Comparison of ENCODE assay signal across 1 cellular context in genomic region chr1:67664048-67664447, GRCh38.
TF ChIP-seq lines count a peak whose summit lies in the region.

No MANE protein-coding gene starts in this region.

TF ChIP-seq in HepG2, 621 proteins besides CTCF, POLR2A, EP300 and RAD21 (continued from another document and continues in another):
- TF ChIP-seq AFF4 (CRISPR knock-in tag; IDR thresholded peaks at IDR 0.05) = no peak
- peak; percentile 71; the same call in 1 of the 2 replicates for TF ChIP-seq ZNF792 (CRISPR knock-in tag; IDR thresholded peaks at IDR 0.05)
- no peak for TF ChIP-seq TFDP1 (CRISPR knock-in tag; IDR thresholded peaks at IDR 0.05; ENCODE audit: borderline replicate concordance)
- TF ChIP-seq, protein P1, sequence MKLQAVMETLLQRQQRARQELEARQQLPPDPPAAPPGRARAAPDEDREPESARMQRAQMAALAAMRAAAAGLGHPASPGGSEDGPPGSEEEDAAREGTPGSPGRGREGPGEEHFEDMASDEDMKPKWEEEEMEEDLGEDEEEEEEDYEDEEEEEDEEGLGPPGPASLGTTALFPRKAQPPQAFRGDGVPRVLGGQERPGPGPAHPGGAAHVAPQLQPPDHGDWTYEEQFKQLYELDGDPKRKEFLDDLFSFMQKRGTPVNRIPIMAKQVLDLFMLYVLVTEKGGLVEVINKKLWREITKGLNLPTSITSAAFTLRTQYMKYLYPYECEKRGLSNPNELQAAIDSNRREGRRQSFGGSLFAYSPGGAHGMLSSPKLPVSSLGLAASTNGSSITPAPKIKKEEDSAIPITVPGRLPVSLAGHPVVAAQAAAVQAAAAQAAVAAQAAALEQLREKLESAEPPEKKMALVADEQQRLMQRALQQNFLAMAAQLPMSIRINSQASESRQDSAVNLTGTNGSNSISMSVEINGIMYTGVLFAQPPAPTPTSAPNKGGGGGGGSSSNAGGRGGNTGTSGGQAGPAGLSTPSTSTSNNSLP (IDR thresholded peaks at IDR 0.05; ENCODE audit: low read depth, low read length) = peak; percentile 82
- TF ChIP-seq, protein P2, sequence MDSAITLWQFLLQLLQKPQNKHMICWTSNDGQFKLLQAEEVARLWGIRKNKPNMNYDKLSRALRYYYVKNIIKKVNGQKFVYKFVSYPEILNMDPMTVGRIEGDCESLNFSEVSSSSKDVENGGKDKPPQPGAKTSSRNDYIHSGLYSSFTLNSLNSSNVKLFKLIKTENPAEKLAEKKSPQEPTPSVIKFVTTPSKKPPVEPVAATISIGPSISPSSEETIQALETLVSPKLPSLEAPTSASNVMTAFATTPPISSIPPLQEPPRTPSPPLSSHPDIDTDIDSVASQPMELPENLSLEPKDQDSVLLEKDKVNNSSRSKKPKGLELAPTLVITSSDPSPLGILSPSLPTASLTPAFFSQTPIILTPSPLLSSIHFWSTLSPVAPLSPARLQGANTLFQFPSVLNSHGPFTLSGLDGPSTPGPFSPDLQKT (CRISPR knock-in tag; IDR thresholded peaks at IDR 0.05; ENCODE audit: borderline replicate concordance) = no peak
- no peak for TF ChIP-seq ZSCAN25 (CRISPR knock-in tag; IDR thresholded peaks at IDR 0.05)
- no peak for TF ChIP-seq SRY (CRISPR knock-in tag; IDR thresholded peaks at IDR 0.05)
- TF ChIP-seq, protein P3, sequence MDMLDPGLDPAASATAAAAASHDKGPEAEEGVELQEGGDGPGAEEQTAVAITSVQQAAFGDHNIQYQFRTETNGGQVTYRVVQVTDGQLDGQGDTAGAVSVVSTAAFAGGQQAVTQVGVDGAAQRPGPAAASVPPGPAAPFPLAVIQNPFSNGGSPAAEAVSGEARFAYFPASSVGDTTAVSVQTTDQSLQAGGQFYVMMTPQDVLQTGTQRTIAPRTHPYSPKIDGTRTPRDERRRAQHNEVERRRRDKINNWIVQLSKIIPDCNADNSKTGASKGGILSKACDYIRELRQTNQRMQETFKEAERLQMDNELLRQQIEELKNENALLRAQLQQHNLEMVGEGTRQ (IDR thresholded peaks at IDR 0.05; ENCODE audit: low read depth, low read length) = no peak
- TF ChIP-seq, protein P3 (CRISPR knock-in tag; IDR thresholded peaks at IDR 0.05; ENCODE audit: borderline replicate concordance) = no peak
- TF ChIP-seq ZNF205 (CRISPR knock-in tag; IDR thresholded peaks at IDR 0.05) = no peak
- peak; percentile 45; the same call in 1 of the 2 replicates for TF ChIP-seq ZNF614 (CRISPR knock-in tag; IDR thresholded peaks at IDR 0.05; ENCODE audit: borderline replicate concordance)
- TF ChIP-seq SRSF4 (IDR thresholded peaks at IDR 0.05; ENCODE audit: low read depth, low read length, poor library complexity, severe bottlenecking) = no peak
- TF ChIP-seq NRL (CRISPR knock-in tag; IDR thresholded peaks at IDR 0.05; ENCODE audit: borderline replicate concordance) = no peak
- no peak for TF ChIP-seq RBFOX2 (IDR thresholded peaks at IDR 0.05; ENCODE audit: low read depth, low read length)
- TF ChIP-seq ELF1 (CRISPR knock-in tag; IDR thresholded peaks at IDR 0.05) = no peak
- peak; percentile 89; the same call in 1 of the 2 replicates for TF ChIP-seq AHDC1 (CRISPR knock-in tag; IDR thresholded peaks at IDR 0.05; ENCODE audit: borderline replicate concordance)
- no peak for TF ChIP-seq ZBTB8A (CRISPR knock-in tag; IDR thresholded peaks at IDR 0.05; ENCODE audit: borderline replicate concordance, low read depth)
- TF ChIP-seq GTF2F1 (IDR thresholded peaks at IDR 0.05; ENCODE audit: low read length) = no peak
- peak; percentile 76 for TF ChIP-seq CREM (IDR thresholded peaks at IDR 0.05)
- TF ChIP-seq CREM (CRISPR knock-in tag; IDR thresholded peaks at IDR 0.05) = no peak
- TF ChIP-seq CENPX (CRISPR knock-in tag; IDR thresholded peaks at IDR 0.05) = no peak
- TF ChIP-seq ZNF296 (CRISPR knock-in tag; conservative IDR thresholded peaks at IDR 0.05) = no peak
- TF ChIP-seq HNRNPH1 (optimal IDR thresholded peaks at IDR 0.05; ENCODE audit: low read depth, low read length) = no peak
- TF ChIP-seq CREB3 (CRISPR knock-in tag; IDR thresholded peaks at IDR 0.05) = no peak
- no peak for TF ChIP-seq ZNF674 (CRISPR knock-in tag; IDR thresholded peaks at IDR 0.05; ENCODE audit: low read depth)
- TF ChIP-seq ZNF841 (CRISPR knock-in tag; IDR thresholded peaks at IDR 0.05; ENCODE audit: borderline replicate concordance) = no peak
- TF ChIP-seq CHCHD3 (CRISPR knock-in tag; IDR thresholded peaks at IDR 0.05) = no peak
- TF ChIP-seq SOX6 (IDR thresholded peaks at IDR 0.05) = no peak
- peak; percentile 97 for TF ChIP-seq SOX6 (CRISPR knock-in tag; IDR thresholded peaks at IDR 0.05)
- no peak for TF ChIP-seq ZNF891 (CRISPR knock-in tag; IDR thresholded peaks at IDR 0.05)
- TF ChIP-seq, protein P4, sequence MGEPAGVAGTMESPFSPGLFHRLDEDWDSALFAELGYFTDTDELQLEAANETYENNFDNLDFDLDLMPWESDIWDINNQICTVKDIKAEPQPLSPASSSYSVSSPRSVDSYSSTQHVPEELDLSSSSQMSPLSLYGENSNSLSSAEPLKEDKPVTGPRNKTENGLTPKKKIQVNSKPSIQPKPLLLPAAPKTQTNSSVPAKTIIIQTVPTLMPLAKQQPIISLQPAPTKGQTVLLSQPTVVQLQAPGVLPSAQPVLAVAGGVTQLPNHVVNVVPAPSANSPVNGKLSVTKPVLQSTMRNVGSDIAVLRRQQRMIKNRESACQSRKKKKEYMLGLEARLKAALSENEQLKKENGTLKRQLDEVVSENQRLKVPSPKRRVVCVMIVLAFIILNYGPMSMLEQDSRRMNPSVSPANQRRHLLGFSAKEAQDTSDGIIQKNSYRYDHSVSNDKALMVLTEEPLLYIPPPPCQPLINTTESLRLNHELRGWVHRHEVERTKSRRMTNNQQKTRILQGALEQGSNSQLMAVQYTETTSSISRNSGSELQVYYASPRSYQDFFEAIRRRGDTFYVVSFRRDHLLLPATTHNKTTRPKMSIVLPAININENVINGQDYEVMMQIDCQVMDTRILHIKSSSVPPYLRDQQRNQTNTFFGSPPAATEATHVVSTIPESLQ (CRISPR knock-in tag; conservative IDR thresholded peaks at IDR 0.05) = no peak
- no peak for TF ChIP-seq IRF2 (CRISPR knock-in tag; IDR thresholded peaks at IDR 0.05)
- no peak for TF ChIP-seq CBX2 (IDR thresholded peaks at IDR 0.05; ENCODE audit: low read depth, low read length)
- no peak for TF ChIP-seq CBX2 (CRISPR knock-in tag; IDR thresholded peaks at IDR 0.05; ENCODE audit: low read depth)
- no peak for TF ChIP-seq KLF11 (CRISPR knock-in tag; IDR thresholded peaks at IDR 0.05)
- TF ChIP-seq, protein P5, sequence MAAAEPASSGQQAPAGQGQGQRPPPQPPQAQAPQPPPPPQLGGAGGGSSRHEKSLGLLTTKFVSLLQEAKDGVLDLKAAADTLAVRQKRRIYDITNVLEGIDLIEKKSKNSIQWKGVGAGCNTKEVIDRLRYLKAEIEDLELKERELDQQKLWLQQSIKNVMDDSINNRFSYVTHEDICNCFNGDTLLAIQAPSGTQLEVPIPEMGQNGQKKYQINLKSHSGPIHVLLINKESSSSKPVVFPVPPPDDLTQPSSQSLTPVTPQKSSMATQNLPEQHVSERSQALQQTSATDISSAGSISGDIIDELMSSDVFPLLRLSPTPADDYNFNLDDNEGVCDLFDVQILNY (CRISPR knock-in tag; conservative IDR thresholded peaks at IDR 0.05) = no peak
- no peak for TF ChIP-seq FOXP1 (IDR thresholded peaks at IDR 0.05)
- peak; percentile 81 for TF ChIP-seq FOXP1 (CRISPR knock-in tag; IDR thresholded peaks at IDR 0.05)
- peak; percentile 83 for TF ChIP-seq TEAD3 (CRISPR knock-in tag; optimal IDR thresholded peaks at IDR 0.05; ENCODE audit: borderline replicate concordance)
- no peak for TF ChIP-seq RXRA (CRISPR knock-in tag; IDR thresholded peaks at IDR 0.05)
- no peak for TF ChIP-seq ZNF431 (CRISPR knock-in tag; IDR thresholded peaks at IDR 0.05; ENCODE audit: borderline replicate concordance, low read depth)
- no peak for TF ChIP-seq MXI1 (IDR thresholded peaks at IDR 0.05; ENCODE audit: borderline replicate concordance, low read depth, low read length)
